ENCODE assay signal across 28 cellular contexts in the genomic region with DNA sequence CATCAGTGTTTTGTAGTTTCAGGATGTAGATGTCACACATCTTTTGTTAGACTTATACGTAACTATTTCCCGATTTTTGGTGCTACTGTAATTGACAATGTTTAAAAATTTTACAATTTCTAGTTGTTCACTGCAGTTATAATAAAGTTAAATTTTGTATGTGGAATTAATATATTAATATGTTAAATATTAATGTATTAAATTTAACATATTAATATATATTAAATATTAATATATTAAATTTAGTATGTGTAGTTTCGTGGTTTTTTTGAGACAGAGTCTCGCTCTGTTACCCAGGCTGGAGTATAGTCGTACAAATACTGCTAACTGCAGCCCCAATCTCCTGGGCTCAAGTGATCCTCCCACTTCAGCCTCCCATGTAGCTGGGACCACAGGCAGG. TPM values are rescaled to one million over a fixed set of nuclear protein-coding genes. Genes with fewer than 3 reads are reported as not detected.
DNase-seq lines count a peak whose midpoint lies in the region; ATAC-seq, FAIRE-seq and TF ChIP-seq lines count a peak whose summit lies in the region.
"Had no signal": no experiment of that assay in that cellular context is flagged by ENCODE, and none has a peak within 500 bp of the region (broad histone marks: within the 10 kb centered on the region; RNA-seq: fewer than 3 reads in every experiment).

No MANE protein-coding gene starts in this region.

- H3K79me2 ChIP-seq in OCI-LY3 (ENCODE audit: low read length), result no peaks in the 10 kb centered on the region

- no peaks in the 10 kb centered on the region for H3K27me3 ChIP-seq in BLaER1 treated with 17β-estradiol and CSF1 and Interleukin-3, amounts not matched to agents 10 nM and 100 nM
- H3K27me3 ChIP-seq in OCI-LY3 (ENCODE audit: low read depth, low read length), result no peaks in the 10 kb centered on the region
- no peaks in the 10 kb centered on the region for H3K27me3 ChIP-seq in gastrocnemius medialis
- no peaks in the 10 kb centered on the region for H3K27me3 ChIP-seq in aorta (ENCODE audit: control insufficient read depth in 1 of 2, insufficient read depth in 2 of 2, low read length in 1 of 2)
- H3K27me3 ChIP-seq: esophagus muscularis mucosa, foreskin keratinocyte, right lobe of liver, tibial artery had no signal

- H3K36me3 ChIP-seq in BLaER1 treated with 17β-estradiol and CSF1 and Interleukin-3, amounts not matched to agents 10 nM and 100 nM, result peaks cover 6 to 18% (median 13%) of the 10 kb centered on the region in 11 experiments
- H3K36me3 ChIP-seq in OCI-LY3 (replicated peaks; ENCODE audit: low read depth, low read length) (peaks cover 3% of the 10 kb centered on the region), gastrocnemius medialis (no peaks in the 10 kb centered on the region), aorta (ENCODE audit: control insufficient read depth in 1 of 2, insufficient read depth in 2 of 2, low read length in 1 of 2) (no peaks in the 10 kb centered on the region)
- H3K36me3 ChIP-seq: right lobe of liver had no signal

- H3K9ac ChIP-seq in BLaER1 treated with 17β-estradiol and CSF1 and Interleukin-3, amounts not matched to agents 10 nM and 100 nM, result peak overlapping the region in 9 of 11 experiments; percentile 51 to 70 (median 62); a peak in 13 of 22 replicates
- H3K9ac ChIP-seq in OCI-LY3 (ENCODE audit: low read length), result no peak overlapping the region
- H3K9ac ChIP-seq: parathyroid adenoma had no signal

- WGBS in aorta, 2 donors, result 94 to 95% methylated on average over 5 of the region's 5 CpGs

- H2AFZ ChIP-seq in OCI-LY3 (ENCODE audit: low read depth, low read length), result no peak overlapping the region
- H2AFZ ChIP-seq: GM23338 had no signal

- FAIRE-seq in endometrium (lab: Jason Lieb, UNC), result peak; percentile 58
- FAIRE-seq: astrocyte had no signal

- DNase-seq in gastrocnemius medialis, result no peak
- no peak for DNase-seq in aorta
- no peak for DNase-seq in left lobe of liver (ENCODE audit: low spot score)
- DNase-seq in GM13976 (ENCODE audit: low spot score), result no peak
- DNase-seq: activated gamma-delta T cell treated with Interleukin-2 at 50 U/mL for 16 hours; activated naive CD8-positive, alpha-beta T cell treated with anti-CD3 and anti-CD28 coated beads, Interleukin-2, amount 10 ng/mL, durations not matched to agents 7 days and 5 days; activated T-cell treated with anti-CD3 and anti-CD28 coated beads, Interleukin-2, amount 50 U/mL, for 4 hours; Calu3; caudate nucleus; DMS79; endodermal cell; NCI-H1048; NCI-H1694 treated with DMSO at 0.1 percent for 48 hours; NCI-H446; right lobe of liver; stimulated activated CD4-positive, alpha-beta T cell treated with anti-CD3 and anti-CD28 coated beads, Interleukin-4, amount 100 ng/mL, for 1 hour; tibial artery had no signal

- ATAC-seq in gastrocnemius medialis (no peak), aorta (ENCODE audit: low FRiP score) (no peak), HG02970 (IDR thresholded peaks at IDR 0.05; ENCODE audit: low FRiP score, unreplicated experiment) (no peak), left lobe of liver (no peak)
- ATAC-seq: foreskin keratinocyte, GM23338 had no signal

- H3K9me3 ChIP-seq in BLaER1 treated with 17β-estradiol and CSF1 and Interleukin-3, amounts not matched to agents 10 nM and 100 nM (replicated peaks in 1 of 11), result no peaks in the 10 kb centered on the region
- H3K9me3 ChIP-seq in OCI-LY3 (ENCODE audit: insufficient read depth, low read length) (no peaks in the 10 kb centered on the region), gastrocnemius medialis (no peaks in the 10 kb centered on the region), aorta (ENCODE audit: control insufficient read depth, low read length) (no peaks in the 10 kb centered on the region)
- H3K9me3 ChIP-seq: esophagus muscularis mucosa, right lobe of liver, tibial artery had no signal

- no peak for TF ChIP-seq CTCF in OCI-LY3 (IDR thresholded peaks at IDR 0.05; ENCODE audit: low read depth, low read length)
- TF ChIP-seq CTCF in gastrocnemius medialis (IDR thresholded peaks at IDR 0.05 in 4 of 5, conservative IDR thresholded peaks at IDR 0.05 in 1 of 5), result no peak
- TF ChIP-seq CTCF in GM13976 (IDR thresholded peaks at IDR 0.05; ENCODE audit: borderline replicate concordance, control extremely low read depth, extremely low read depth, insufficient read depth, missing control alignments), result no peak

- peak overlapping the region; percentile 74 to 92 (median 85); a peak in 21 of 22 replicates for H3K4me2 ChIP-seq in BLaER1 treated with 17β-estradiol and CSF1 and Interleukin-3, amounts not matched to agents 10 nM and 100 nM
- H3K4me2 ChIP-seq in OCI-LY3 (ENCODE audit: low read length), result peak overlapping the region; percentile 4; the same call in 1 of the 2 replicates
- H3K4me2 ChIP-seq: GM23338 had no signal

- peak overlapping the region in 3 of 10 experiments; percentile 26 to 42 (median 36); a peak in 3 of 20 replicates for H3K4me3 ChIP-seq in BLaER1 treated with 17β-estradiol and CSF1 and Interleukin-3, amounts not matched to agents 10 nM and 100 nM
- H3K4me3 ChIP-seq in OCI-LY3 (ENCODE audit: low read length) (no peak overlapping the region), gastrocnemius medialis (no peak overlapping the region), aorta (ENCODE audit: low read length in 2 of 2) (no peak overlapping the region)
- H3K4me3 ChIP-seq: GM23338, right lobe of liver had no signal

- intact Hi-C loops in gastrocnemius medialis (cut with DNase I; ENCODE audit: low total_unique reads) (no loop called here), aorta (cut with DNase I) (no loop called here)

- H3K4me1 ChIP-seq in BLaER1 treated with 17β-estradiol and CSF1 and Interleukin-3, amounts not matched to agents 10 nM and 100 nM, result peaks cover 49 to 79% (median 67%) of the 10 kb centered on the region in 10 experiments
- peaks cover 10% of the 10 kb centered on the region; the same call in 1 of the 2 replicates for H3K4me1 ChIP-seq in OCI-LY3 (ENCODE audit: low read length)
- peaks cover 4 to 22% of the 10 kb centered on the region in 2 donors for H3K4me1 ChIP-seq in gastrocnemius medialis
- no peaks in the 10 kb centered on the region for H3K4me1 ChIP-seq in aorta (ENCODE audit: control insufficient read depth in 1 of 2, insufficient read depth in 2 of 2, low read length in 2 of 2)
- H3K4me1 ChIP-seq: right lobe of liver had no signal

- peak overlapping the region; percentile 37 to 83 (median 77); a peak in 21 of 22 replicates for H3K27ac ChIP-seq in BLaER1 treated with 17β-estradiol and CSF1 and Interleukin-3, amounts not matched to agents 10 nM and 100 nM
- no peak overlapping the region for H3K27ac ChIP-seq in OCI-LY3 (ENCODE audit: low read length)
- peak overlapping the region in 3 of 4 donors; percentile 83 to 87 (median 86) for H3K27ac ChIP-seq in gastrocnemius medialis
- no peak overlapping the region for H3K27ac ChIP-seq in aorta (ENCODE audit: low read depth in 1 of 2, low read length in 2 of 2)
- H3K27ac ChIP-seq: C4-2B, tibial artery had no signal

- TF ChIP-seq POLR2A in gastrocnemius medialis (IDR thresholded peaks at IDR 0.05), result no peak

- in situ Hi-C loops in gastrocnemius medialis (cut with MboI; ENCODE audit: low sequenced_read_pairs in 4 of 4), result no loop called here
- in situ Hi-C loops in GM13976 (cut with MboI; ENCODE audit: low sequenced_read_pairs, unreplicated experiment), result no loop called here

- H4K20me1 ChIP-seq in BLaER1 treated with 17β-estradiol and CSF1 and Interleukin-3, amounts not matched to agents 10 nM and 100 nM, result no peaks in the 10 kb centered on the region
- no peaks in the 10 kb centered on the region for H4K20me1 ChIP-seq in OCI-LY3 (ENCODE audit: insufficient read depth, low read length)

RNA-seq across cellular contexts. Expression of a gene that starts 5.7 kb away (rescaled TPM):
- total RNA-seq in gastrocnemius medialis, result 10 to 100 TPM; 15.0 to 45.9 (median 23.0) TPM
- total RNA-seq in aorta, result 100 to 1,000 TPM; 110 to 156 TPM
- polyA plus RNA-seq in aorta, result 100 to 1,000 TPM in 1 of 2 donors, 10 to 100 TPM in 1; 70.7 to 174 TPM
- total RNA-seq in left lobe of liver, result 141 TPM

RNA-seq across cellular contexts. Expression of a gene that starts 24.2 kb away (rescaled TPM):
- total RNA-seq in gastrocnemius medialis (10 to 100 TPM; 17.5 to 38.3 (median 26.6) TPM), aorta (10 to 100 TPM; 37.5 to 45.5 TPM), left lobe of liver (20.4 TPM)
- 10 to 100 TPM; 11.0 to 14.5 TPM for polyA plus RNA-seq in aorta

RNA-seq across cellular contexts. Expression of a gene that starts 38.6 kb away (rescaled TPM):
- total RNA-seq in gastrocnemius medialis (10 to 100 TPM; 11.1 to 38.6 (median 21.2) TPM), aorta (100 to 1,000 TPM; 157 to 439 TPM), left lobe of liver (15.5 TPM)
- polyA plus RNA-seq in aorta, result 100 to 1,000 TPM in 1 of 2 donors, 10 to 100 TPM in 1; 98.8 to 361 TPM
- total RNA-seq: activated CD4-positive, alpha-beta T cell treated with anti-CD3 and anti-CD28 coated beads, Interleukin-2, amount 10 ng/mL, durations not matched to agents 24 days and 14 days; activated naive CD8-positive, alpha-beta T cell treated with anti-CD3 and anti-CD28 coated beads, Interleukin-2, amount 10 ng/mL, durations not matched to agents 7 days and 5 days had no signal

Comparison
In these comparisons a context has a peak if more than half of its experiments do, and no peak if none do; other contexts are left out.
1. H3K27ac ChIP-seq: peak in BLaER1 treated with 17β-estradiol and CSF1 and Interleukin-3, amounts not matched to agents 10 nM and 100 nM (11 of 11) and gastrocnemius medialis (3 of 4); none in OCI-LY3 (single experiment) and aorta (0 of 2).